In genomic region chr6:116370717-116371383, GRCh38 we compare ENCODE assay signal across 8 cellular contexts. TPM values are rescaled to one million over a fixed set of nuclear protein-coding genes. Genes with fewer than 3 reads are reported as not detected.
DNase-seq lines count a peak whose midpoint lies in the region; ATAC-seq, FAIRE-seq and TF ChIP-seq lines count a peak whose summit lies in the region.

TSS of gene DSE (plus strand) at chr6:116370947. CDS start at chr6:116399251, 28,304 bp downstream.

- no peaks in the 10 kb centered on the region for H3K36me3 Mint-ChIP-seq in activated naive CD4-positive, alpha-beta T cell treated with anti-CD3 and anti-CD28 coated beads, Interleukin-2, amount 50 U/mL, for 24 hours

- peaks cover 39% of the 10 kb centered on the region for H3K79me2 ChIP-seq in osteoblast (ENCODE audit: insufficient read depth, low read length)

- H3K27ac ChIP-seq in osteoblast (ENCODE audit: low read depth, low read length), result peak within 1 kb of the TSS; percentile 91
- H3K27ac ChIP-seq in thoracic aorta, result peak within 1 kb of the TSS; percentile 90 to 95

- peak within 1 kb of the TSS; percentile 86 for H3K4me3 Mint-ChIP-seq in activated naive CD4-positive, alpha-beta T cell treated with anti-CD3 and anti-CD28 coated beads, Interleukin-2, amount 50 U/mL, for 24 hours

- H4K20me1 ChIP-seq in osteoblast (ENCODE audit: insufficient read depth, low read length), result peaks cover 26% of the 10 kb centered on the region

- ATAC-seq in GM18870 (IDR thresholded peaks at IDR 0.05; ENCODE audit: unreplicated experiment), result peak; percentile 38
- peak; percentile 68 for ATAC-seq in HG03097 (IDR thresholded peaks at IDR 0.05; ENCODE audit: low FRiP score, unreplicated experiment)
- peak; percentile 75 for ATAC-seq in thoracic aorta (ENCODE audit: insufficient number of reproducible peaks, low FRiP score, low read depth)

- H3K36me3 ChIP-seq in osteoblast (ENCODE audit: insufficient read depth, low read length) (peaks cover 6% of the 10 kb centered on the region), thoracic aorta (no peaks in the 10 kb centered on the region)

- peaks cover 10% of the 10 kb centered on the region for H3K4me1 Mint-ChIP-seq in activated naive CD4-positive, alpha-beta T cell treated with anti-CD3 and anti-CD28 coated beads, Interleukin-2, amount 50 U/mL, for 24 hours

- no peak within 1 kb of the TSS for H3K27ac Mint-ChIP-seq in activated naive CD4-positive, alpha-beta T cell treated with anti-CD3 and anti-CD28 coated beads, Interleukin-2, amount 50 U/mL, for 24 hours

- DNase-seq in AG09309 (ENCODE audit: low read depth), result peak; percentile 49
- peak; percentile 50 for DNase-seq in RCC 7860 (ENCODE audit: low spot score)
- DNase-seq in glomerular visceral epithelial cell (ENCODE audit: extremely low spot score), result peak; percentile 90
- peak; percentile 92 for DNase-seq in osteoblast (ENCODE audit: insufficient read length, low spot score, missing footprints)
- peak; percentile 24 for DNase-seq in thoracic aorta (ENCODE audit: low spot score)

- peak within 1 kb of the TSS; percentile 94 for H3K4me2 ChIP-seq in osteoblast (ENCODE audit: insufficient read depth, low read length)

- FAIRE-seq in RCC 7860 (lab: Jason Lieb, UNC), result no peak

- H3K27me3 ChIP-seq in osteoblast (ENCODE audit: insufficient read depth, low read length) (no peaks in the 10 kb centered on the region), thoracic aorta (replicated peaks; ENCODE audit: insufficient read depth) (no peaks in the 10 kb centered on the region)

- peaks cover 20% of the 10 kb centered on the region for H3K27me3 Mint-ChIP-seq in activated naive CD4-positive, alpha-beta T cell treated with anti-CD3 and anti-CD28 coated beads, Interleukin-2, amount 50 U/mL, for 24 hours

- H3K9me3 ChIP-seq in osteoblast (ENCODE audit: low read depth, low read length) (no peaks in the 10 kb centered on the region), thoracic aorta (no peaks in the 10 kb centered on the region)

- no peaks in the 10 kb centered on the region for H3K9me3 Mint-ChIP-seq in activated naive CD4-positive, alpha-beta T cell treated with anti-CD3 and anti-CD28 coated beads, Interleukin-2, amount 50 U/mL, for 24 hours

- H3K4me1 ChIP-seq in osteoblast (ENCODE audit: insufficient read depth, low read length), result peaks cover 9% of the 10 kb centered on the region
- H3K4me1 ChIP-seq in thoracic aorta (ENCODE audit: control insufficient read depth in 1 of 2, low read depth in 2 of 2), result peaks cover 17 to 26% of the 10 kb centered on the region in 2 donors

- peak within 1 kb of the TSS; percentile 81 for H2AFZ ChIP-seq in osteoblast (ENCODE audit: low read length)

- H3K4me3 ChIP-seq in AG09309 (ENCODE audit: control insufficient read depth, low read depth, low read length), result peak within 1 kb of the TSS; percentile 61
- H3K4me3 ChIP-seq in osteoblast (ENCODE audit: insufficient read depth, low read length), result peak within 1 kb of the TSS; percentile 90
- peak within 1 kb of the TSS; percentile 82 for H3K4me3 ChIP-seq in thoracic aorta

- no peak for TF ChIP-seq CTCF in AG09309 (IDR thresholded peaks at IDR 0.05; ENCODE audit: control insufficient read depth, insufficient read depth, low read depth, low read length, missing control alignments)
- no peak for TF ChIP-seq CTCF in osteoblast (IDR thresholded peaks at IDR 0.05; ENCODE audit: extremely low read depth, low read depth, low read length)
- no peak for TF ChIP-seq CTCF in thoracic aorta (IDR thresholded peaks at IDR 0.05)

RNA-seq across cellular contexts. Expression of gene DSE, which starts in this region (rescaled TPM):
- total RNA-seq in osteoblast, result 193 and 229 TPM in 2 replicates
- 10 to 100 TPM; 46.7 to 65.2 TPM for total RNA-seq in thoracic aorta

Comparison
In these comparisons a context has a peak if more than half of its experiments do, and no peak if none do; other contexts are left out.
1. Peak in every context shown above with its lines: DNase-seq, ATAC-seq, H3K4me3 ChIP-seq and H3K27ac ChIP-seq.
2. DNase-seq: peak in every context shown above with its lines; median percentile 92 in osteoblast; 90 in glomerular visceral epithelial cell; 50 in RCC 7860; 49 in AG09309; 24 in thoracic aorta.